ENCODE assay signal across 8 cellular contexts in genomic region chr5:112862085-112862484, GRCh38. TPM values are rescaled to one million over a fixed set of nuclear protein-coding genes. Genes with fewer than 3 reads are reported as not detected.
DNase-seq lines count a peak whose midpoint lies in the region; ATAC-seq and TF ChIP-seq lines count a peak whose summit lies in the region.

No MANE protein-coding gene starts in this region.

- ATAC-seq in naive B cell (ENCODE audit: low read depth in 2 of 2) = no peak
- no peak for ATAC-seq in GM18873 (IDR thresholded peaks at IDR 0.05; ENCODE audit: low FRiP score, unreplicated experiment)
- no peak for ATAC-seq in GM21423 (IDR thresholded peaks at IDR 0.05; ENCODE audit: unreplicated experiment)

- H3K36me3 ChIP-seq in BJ (ENCODE audit: control insufficient read depth, insufficient read depth, low read length) = peaks cover 7% of the 10 kb centered on the region

- H3K4me3 Mint-ChIP-seq in IgD-negative memory B cell (peak overlapping the region; percentile 95 to 99 (median 97)), naive B cell (peak overlapping the region; percentile 95 to 99 (median 98))

- peak overlapping the region; percentile 87 to 97 (median 96) for H3K27ac Mint-ChIP-seq in IgD-negative memory B cell
- peak overlapping the region in 3 of 6 donors; percentile 60 to 97 (median 80) for H3K27ac Mint-ChIP-seq in naive B cell

- H3K4me3 ChIP-seq in BJ (ENCODE audit: low read depth, low read length) (peak overlapping the region; percentile 82), cardiac fibroblast (replicated peaks in 1 of 2; ENCODE audit: low read depth in 2 of 2, low read length in 2 of 2) (peak overlapping the region; percentile 87 to 88)

- peaks cover 5% of the 10 kb centered on the region for H3K36me3 Mint-ChIP-seq in IgD-negative memory B cell
- no peaks in the 10 kb centered on the region for H3K36me3 Mint-ChIP-seq in naive B cell

- H3K4me1 Mint-ChIP-seq in IgD-negative memory B cell (peaks cover 12 to 25% (median 17%) of the 10 kb centered on the region in 3 donors), naive B cell (peaks cover 9 to 39% (median 23%) of the 10 kb centered on the region in 3 donors)

- POLR2A ChIA-PET in BJ (lab: Charles Lee) = no interaction called here

- H3K27me3 Mint-ChIP-seq in IgD-negative memory B cell = peaks cover 4% of the 10 kb centered on the region
- H3K27me3 Mint-ChIP-seq in naive B cell = peaks cover 8 to 11% (median 10%) of the 10 kb centered on the region in 3 donors

- TF ChIP-seq CTCF in BJ (IDR thresholded peaks at IDR 0.05; ENCODE audit: insufficient read depth, low read depth, low read length) (no peak), cardiac fibroblast (IDR thresholded peaks at IDR 0.05; ENCODE audit: low read depth, low read length) (no peak)

- CTCF ChIA-PET in BJ (lab: Yijun Ruan, JAX) = interaction anchor here (0.6 kb wide), 1 partner anchor 150 kb away, joined by 4 read pairs; no protein-coding TSS in a partner anchor

- DNase-seq in BJ (ENCODE audit: low read depth) = no peak
- DNase-seq in cardiac fibroblast (ENCODE audit: low read depth in 2 of 2) = no peak
- DNase-seq in naive B cell = no peak
- DNase-seq in AG08395 (ENCODE audit: low spot score) = no peak
- DNase-seq in 8988T = no peak

- H3K27me3 ChIP-seq in BJ (ENCODE audit: control insufficient read depth, insufficient read depth, low read length) = no peaks in the 10 kb centered on the region

- no peaks in the 10 kb centered on the region for H3K9me3 Mint-ChIP-seq in IgD-negative memory B cell
- no peaks in the 10 kb centered on the region for H3K9me3 Mint-ChIP-seq in naive B cell

RNA-seq across cellular contexts. Expression of gene SRP19, which starts 1.0 kb away (rescaled TPM):
- polyA plus RNA-seq in BJ (2011; rRNA removed) (32.4 and 72.2 TPM in 2 replicates), IgD-negative memory B cell (105 TPM), naive B cell (ENCODE audit: low read depth in 6 of 6) (100 to 1,000 TPM; 104 to 153 (median 121) TPM)
- 5.6 and 9.7 TPM in 2 replicates for polyA minus RNA-seq in BJ (2011; rRNA and poly(A)+ RNA removed)

RNA-seq across cellular contexts. Expression of gene REEP5, which starts 59.9 kb away (rescaled TPM):
- polyA plus RNA-seq in BJ (2011; rRNA removed) (278 and 334 TPM in 2 replicates), IgD-negative memory B cell (113 TPM), naive B cell (ENCODE audit: low read depth in 6 of 6) (100 to 1,000 TPM in 3 of 6 donors, 10 to 100 TPM in 3; 92.3 to 138 (median 101) TPM)
- 162 and 190 TPM in 2 replicates for polyA minus RNA-seq in BJ (2011; rRNA and poly(A)+ RNA removed)
